Comparison of ENCODE assay signal across 19 cellular contexts in genomic region chrX:69102805-69103204, GRCh38.
DNase-seq lines count a peak whose midpoint lies in the region; ATAC-seq and TF ChIP-seq lines count a peak whose summit lies in the region.
"Had no signal": no experiment of that assay in that cellular context is flagged by ENCODE, and none has a peak within 500 bp of the region (broad histone marks: within the 10 kb centered on the region; RNA-seq: fewer than 3 reads in every experiment).

No MANE protein-coding gene starts in this region.

- ATAC-seq in activated T-helper 17 cell treated with anti-CD3 and anti-CD28 coated beads, Interleukin-2, amount 50 U/mL, for 72 hours (replicated peaks) = no peak
- no peak for ATAC-seq in naive thymus-derived CD8-positive, alpha-beta T cell
- no peak for ATAC-seq in GM18502 (IDR thresholded peaks at IDR 0.05; ENCODE audit: poor library complexity, unreplicated experiment)
- no peak for ATAC-seq in right lobe of liver
- ATAC-seq: A549 had no signal

- no peaks in the 10 kb centered on the region for H3K27me3 Mint-ChIP-seq in Caco-2 (ENCODE audit: insufficient read depth, unreplicated experiment)
- no peaks in the 10 kb centered on the region for H3K27me3 Mint-ChIP-seq in activated T-helper 17 cell treated with anti-CD3 and anti-CD28 coated beads, Interleukin-2, amount 50 U/mL, for 72 hours
- H3K27me3 Mint-ChIP-seq in naive thymus-derived CD8-positive, alpha-beta T cell = peaks cover 0 to 3% (median 0%) of the 10 kb centered on the region in 5 donors

- H3K27ac Mint-ChIP-seq in Caco-2 (ENCODE audit: unreplicated experiment) = peak overlapping the region; percentile 82
- H3K27ac Mint-ChIP-seq in activated T-helper 17 cell treated with anti-CD3 and anti-CD28 coated beads, Interleukin-2, amount 50 U/mL, for 72 hours = no peak overlapping the region
- peak overlapping the region in 1 of 10 donors; percentile 51 for H3K27ac Mint-ChIP-seq in naive thymus-derived CD8-positive, alpha-beta T cell

- DNase-seq in Caco-2 (no peak), NCI-H69 (lab: John Stamatoyannopoulos, UW) (peak; percentile 4), hepatocyte (ENCODE audit: low spot score) (no peak), osteoblast (ENCODE audit: insufficient read length, low spot score, missing footprints) (peak; percentile 69), right lobe of liver (no peak)
- no peak for DNase-seq in naive thymus-derived CD8-positive, alpha-beta T cell
- DNase-seq: EL, MV-4-11, NCI-H1436 treated with DMSO at 0.1 percent for 48 hours, NCI-H2029 treated with DMSO at 0.1 percent for 48 hours, NCI-H510A, Peyer's patch, Right ventricle myocardium superior had no signal

- TF ChIP-seq CTCF in Caco-2 (IDR thresholded peaks at IDR 0.05; ENCODE audit: insufficient read depth in 1 of 2, low read depth in 1 of 2, low read length in 1 of 2, severe bottlenecking in 1 of 2, unreplicated experiment in 1 of 2) (no peak), hepatocyte (IDR thresholded peaks at IDR 0.05; ENCODE audit: poor library complexity) (no peak), osteoblast (IDR thresholded peaks at IDR 0.05; ENCODE audit: extremely low read depth, low read depth, low read length) (no peak), right lobe of liver (IDR thresholded peaks at IDR 0.05) (no peak)

- H3K27ac ChIP-seq in hepatocyte = peak overlapping the region; percentile 20
- no peak overlapping the region for H3K27ac ChIP-seq in osteoblast (ENCODE audit: low read depth, low read length)
- no peak overlapping the region for H3K27ac ChIP-seq in right lobe of liver
- H3K27ac ChIP-seq: A549, C4-2B, Peyer's patch, SK-N-MC had no signal

- H3K4me3 ChIP-seq in Caco-2 (ENCODE audit: low read depth, low read length) (no peak overlapping the region), hepatocyte (no peak overlapping the region), osteoblast (ENCODE audit: insufficient read depth, low read length) (no peak overlapping the region), right lobe of liver (no peak overlapping the region)
- H3K4me3 ChIP-seq: A549, HAP-1, Peyer's patch, SK-N-MC had no signal

- H3K36me3 ChIP-seq in Caco-2 (ENCODE audit: control insufficient read depth, insufficient read depth, low read length) (no peaks in the 10 kb centered on the region), hepatocyte (replicated peaks; ENCODE audit: insufficient read depth, low read depth) (no peaks in the 10 kb centered on the region), osteoblast (ENCODE audit: insufficient read depth, low read length) (no peaks in the 10 kb centered on the region), right lobe of liver (no peaks in the 10 kb centered on the region)
- H3K36me3 ChIP-seq: HAP-1, Peyer's patch had no signal

- no TSS peak for BruUV-seq in Caco-2 (replicated peaks; lab: Mats Ljungman, UMichigan)

- no peaks in the 10 kb centered on the region for H3K9me2 ChIP-seq in hepatocyte (replicated peaks; ENCODE audit: insufficient read depth)

- no peak overlapping the region for H3K4me3 Mint-ChIP-seq in Caco-2 (ENCODE audit: unreplicated experiment)
- H3K4me3 Mint-ChIP-seq in activated T-helper 17 cell treated with anti-CD3 and anti-CD28 coated beads, Interleukin-2, amount 50 U/mL, for 72 hours = no peak overlapping the region
- no peak overlapping the region for H3K4me3 Mint-ChIP-seq in naive thymus-derived CD8-positive, alpha-beta T cell

- POLR2A ChIA-PET in Caco-2 (lab: Charles Lee) = interaction anchor here (0.6 kb wide), 1 partner anchor 1268 kb away, joined by 3 read pairs; no protein-coding TSS in a partner anchor
- POLR2A ChIA-PET in naive thymus-derived CD8-positive, alpha-beta T cell (lab: Charles Lee) = no interaction called here

- H3K4me2 ChIP-seq in hepatocyte = no peak overlapping the region
- no peak overlapping the region for H3K4me2 ChIP-seq in osteoblast (ENCODE audit: insufficient read depth, low read length)
- H3K4me2 ChIP-seq: A549 had no signal

- intact Hi-C loops in Caco-2 (cut with micrococcal nuclease; ENCODE audit: unreplicated experiment) (no loop called here), right lobe of liver (cut with DNase I) (no loop called here)

- H2AFZ ChIP-seq in hepatocyte = no peak overlapping the region
- no peak overlapping the region for H2AFZ ChIP-seq in osteoblast (ENCODE audit: low read length)

- H3K9me3 ChIP-seq in Caco-2 (no peaks in the 10 kb centered on the region), hepatocyte (ENCODE audit: low read depth) (no peaks in the 10 kb centered on the region), osteoblast (ENCODE audit: low read depth, low read length) (no peaks in the 10 kb centered on the region), right lobe of liver (no peaks in the 10 kb centered on the region)
- H3K9me3 ChIP-seq: A549, HAP-1, Peyer's patch had no signal

- TF ChIP-seq POLR2A in right lobe of liver (IDR thresholded peaks at IDR 0.05) = no peak

- no peaks in the 10 kb centered on the region for H3K9me3 Mint-ChIP-seq in Caco-2 (ENCODE audit: unreplicated experiment)
- H3K9me3 Mint-ChIP-seq in activated T-helper 17 cell treated with anti-CD3 and anti-CD28 coated beads, Interleukin-2, amount 50 U/mL, for 72 hours = no peaks in the 10 kb centered on the region
- no peaks in the 10 kb centered on the region for H3K9me3 Mint-ChIP-seq in naive thymus-derived CD8-positive, alpha-beta T cell

- H3K27me3 ChIP-seq in Caco-2 (replicated peaks; ENCODE audit: control insufficient read depth, insufficient read depth, low read length) = no peaks in the 10 kb centered on the region
- H3K27me3 ChIP-seq in hepatocyte = no peaks in the 10 kb centered on the region
- H3K27me3 ChIP-seq in osteoblast (ENCODE audit: insufficient read depth, low read length) = peaks cover 34% of the 10 kb centered on the region
- H3K27me3 ChIP-seq in right lobe of liver = no peaks in the 10 kb centered on the region
- H3K27me3 ChIP-seq: Peyer's patch had no signal

- H4K20me1 ChIP-seq in hepatocyte (ENCODE audit: insufficient read depth, poor library complexity, severe bottlenecking) (no peaks in the 10 kb centered on the region), osteoblast (ENCODE audit: insufficient read depth, low read length) (no peaks in the 10 kb centered on the region)

- peaks cover 24% of the 10 kb centered on the region for H3K4me1 Mint-ChIP-seq in Caco-2 (ENCODE audit: low read depth, unreplicated experiment)
- no peaks in the 10 kb centered on the region for H3K4me1 Mint-ChIP-seq in activated T-helper 17 cell treated with anti-CD3 and anti-CD28 coated beads, Interleukin-2, amount 50 U/mL, for 72 hours
- H3K4me1 Mint-ChIP-seq in naive thymus-derived CD8-positive, alpha-beta T cell = no peaks in the 10 kb centered on the region

- H3K4me1 ChIP-seq in Caco-2 = peaks cover 42% of the 10 kb centered on the region
- peaks cover 18% of the 10 kb centered on the region for H3K4me1 ChIP-seq in hepatocyte (ENCODE audit: insufficient read depth)
- no peaks in the 10 kb centered on the region for H3K4me1 ChIP-seq in osteoblast (ENCODE audit: insufficient read depth, low read length)
- H3K4me1 ChIP-seq in right lobe of liver = no peaks in the 10 kb centered on the region
- H3K4me1 ChIP-seq: Peyer's patch had no signal

- 46% methylated on average over 3 of the region's 3 CpGs for WGBS in hepatocyte (ENCODE audit: low lambda C conversion rate, missing lambda C conversion rate)
- 48% methylated on average over 3 of the region's 3 CpGs for WGBS in right lobe of liver (ENCODE audit: insufficient coverage, low coverage, low lambda C conversion rate, missing lambda C conversion rate)

- H3K79me2 ChIP-seq in hepatocyte (no peaks in the 10 kb centered on the region), osteoblast (ENCODE audit: insufficient read depth, low read length) (no peaks in the 10 kb centered on the region)

- CTCF ChIA-PET in Caco-2 (lab: Charles Lee) = no interaction called here

- no peaks in the 10 kb centered on the region for H3K36me3 Mint-ChIP-seq in Caco-2 (ENCODE audit: insufficient read depth, unreplicated experiment)
- no peaks in the 10 kb centered on the region for H3K36me3 Mint-ChIP-seq in activated T-helper 17 cell treated with anti-CD3 and anti-CD28 coated beads, Interleukin-2, amount 50 U/mL, for 72 hours (ENCODE audit: low read depth)
- H3K36me3 Mint-ChIP-seq in naive thymus-derived CD8-positive, alpha-beta T cell = no peaks in the 10 kb centered on the region

Comparison
In these comparisons a context has a peak if more than half of its experiments do, and no peak if none do; other contexts are left out.
1. DNase-seq: peak in NCI-H69 (single experiment) and osteoblast (single experiment); none in Caco-2 (0 of 2), hepatocyte (single experiment), naive thymus-derived CD8-positive, alpha-beta T cell (0 of 10) and right lobe of liver (0 of 3).